10 cellular contexts compared by ENCODE assay signal in the genomic region with DNA sequence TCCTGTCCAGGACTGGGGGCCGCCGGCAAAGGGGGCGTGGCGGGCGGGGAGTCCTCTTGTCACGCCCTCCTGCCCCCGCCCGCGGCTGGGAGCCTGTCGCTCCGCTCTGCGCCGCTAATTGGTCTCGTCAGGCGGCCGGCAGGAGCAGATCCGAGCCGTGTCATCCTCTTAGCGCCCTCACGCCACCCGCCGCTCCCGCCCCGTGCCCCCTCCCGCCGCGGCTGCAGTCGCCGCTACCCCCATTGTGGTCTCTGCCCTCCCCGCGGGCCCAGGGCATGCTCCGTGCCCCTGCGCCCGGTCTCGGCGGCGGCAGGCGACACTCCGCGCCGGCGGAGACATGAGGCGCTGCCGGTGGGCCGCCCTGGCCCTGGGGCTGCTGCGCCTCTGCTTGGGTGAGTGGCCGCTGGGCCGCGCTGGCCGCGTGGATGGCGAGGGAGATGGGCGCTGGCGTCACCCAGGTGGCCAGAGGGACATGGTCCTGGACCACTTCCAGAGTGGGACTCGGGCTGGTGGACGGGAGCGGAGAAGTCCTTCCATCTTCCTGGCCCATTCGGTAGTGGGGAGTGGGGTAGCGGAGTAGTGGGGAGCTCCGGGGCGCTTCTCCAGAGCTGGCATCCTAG. TPM values are rescaled to one million over a fixed set of nuclear protein-coding genes. Genes with fewer than 3 reads are reported as not detected.
A peak's percentile ranks its signal among the peaks of the same experiment; 100 is the strongest.
DNase-seq lines count a peak whose midpoint lies in the region; ATAC-seq, FAIRE-seq and TF ChIP-seq lines count a peak whose summit lies in the region.
"Had no signal": no experiment of that assay in that cellular context is flagged by ENCODE, and none has a peak within 500 bp of the region (broad histone marks: within the 10 kb centered on the region; RNA-seq: fewer than 3 reads in every experiment).

A gene (plus strand): TSS at position 114 of the 620 bp plus-strand sequence. CDS start 224 bp downstream, at position 338.

- peaks cover 14 to 37% (median 25%) of the 10 kb centered on the region in 3 donors for H3K4me1 Mint-ChIP-seq in CD8-positive, alpha-beta memory T cell
- H3K4me1 Mint-ChIP-seq in WTC11 = peaks cover 9% of the 10 kb centered on the region; the same call in 1 of the 2 replicates
- H3K4me1 Mint-ChIP-seq in naive thymus-derived CD8-positive, alpha-beta T cell = peaks cover 12 to 24% (median 18%) of the 10 kb centered on the region in 4 donors

- peaks cover 5 to 9% of the 10 kb centered on the region in 2 donors for H3K27me3 Mint-ChIP-seq in CD8-positive, alpha-beta memory T cell
- peaks cover 57% of the 10 kb centered on the region for H3K27me3 Mint-ChIP-seq in WTC11 (ENCODE audit: low read depth)
- peaks cover 5 to 28% (median 16%) of the 10 kb centered on the region in 5 donors for H3K27me3 Mint-ChIP-seq in naive thymus-derived CD8-positive, alpha-beta T cell

- no peak within 1 kb of the TSS for H3K27ac ChIP-seq in CD8-positive, alpha-beta memory T cell (ENCODE audit: low read depth, low read length)
- no peak within 1 kb of the TSS for H3K27ac ChIP-seq in thoracic aorta
- H3K27ac ChIP-seq: neutrophil had no signal

- H3K9me3 ChIP-seq in CD8-positive, alpha-beta memory T cell (ENCODE audit: low read length) = no peaks in the 10 kb centered on the region
- H3K9me3 ChIP-seq in endocrine pancreas (ENCODE audit: control insufficient read depth, low read length) = no peaks in the 10 kb centered on the region
- H3K9me3 ChIP-seq in thoracic aorta = no peaks in the 10 kb centered on the region
- H3K9me3 ChIP-seq: neutrophil had no signal

- POLR2A ChIA-PET in CD8-positive, alpha-beta memory T cell (lab: Charles Lee) = interaction anchor here (2.3 kb wide), 1 partner anchor 17 kb away, joined by 8 read pairs; no protein-coding TSS in a partner anchor
- POLR2A ChIA-PET in WTC11 (lab: Charles Lee) = no interaction called here
- POLR2A ChIA-PET in naive thymus-derived CD8-positive, alpha-beta T cell (lab: Charles Lee) = no interaction called here

- peaks cover 28% of the 10 kb centered on the region for H3K4me1 ChIP-seq in CD8-positive, alpha-beta memory T cell (ENCODE audit: insufficient read depth, low read length)
- no peaks in the 10 kb centered on the region for H3K4me1 ChIP-seq in endocrine pancreas (ENCODE audit: control insufficient read depth, insufficient read depth, low read length)
- peaks cover 6 to 14% of the 10 kb centered on the region in 2 donors for H3K4me1 ChIP-seq in thoracic aorta (ENCODE audit: control insufficient read depth in 1 of 2, low read depth in 2 of 2)

- H3K4me3 ChIP-seq in CD8-positive, alpha-beta memory T cell (ENCODE audit: low read length) = peak within 1 kb of the TSS; percentile 43
- H3K4me3 ChIP-seq in endocrine pancreas (ENCODE audit: control insufficient read depth, insufficient read depth, low read length) (no peak within 1 kb of the TSS), thoracic aorta (peak within 1 kb of the TSS; percentile 68)

- no peaks in the 10 kb centered on the region for H3K36me3 Mint-ChIP-seq in CD8-positive, alpha-beta memory T cell
- H3K36me3 Mint-ChIP-seq in WTC11 = no peaks in the 10 kb centered on the region
- H3K36me3 Mint-ChIP-seq in naive thymus-derived CD8-positive, alpha-beta T cell = no peaks in the 10 kb centered on the region

- no peak for TF ChIP-seq POLR2A in H54 (IDR thresholded peaks at IDR 0.05; ENCODE audit: low read depth, low read length)

- peaks cover 19% of the 10 kb centered on the region for H3K27me3 ChIP-seq in CD8-positive, alpha-beta memory T cell (ENCODE audit: insufficient read depth, low read length, poor library complexity, severe bottlenecking)
- H3K27me3 ChIP-seq in endocrine pancreas (ENCODE audit: control insufficient read depth, insufficient read depth, low read length) (peaks cover 9% of the 10 kb centered on the region), thoracic aorta (replicated peaks; ENCODE audit: insufficient read depth) (no peaks in the 10 kb centered on the region)

- TF ChIP-seq CTCF in WTC11 (IDR thresholded peaks at IDR 0.05) = no peak
- TF ChIP-seq CTCF in thoracic aorta (IDR thresholded peaks at IDR 0.05) = no peak

- peak; percentile 31 to 68 (median 56) for DNase-seq in CD8-positive, alpha-beta memory T cell
- peak; percentile 73 for DNase-seq in WTC11 (ENCODE audit: low spot score)
- peak in 9 of 10 donors; percentile 19 to 53 (median 35) for DNase-seq in naive thymus-derived CD8-positive, alpha-beta T cell
- no peak for DNase-seq in thoracic aorta (ENCODE audit: low spot score)
- no peak for DNase-seq in H54 (ENCODE audit: insufficient read length, low spot score)

- no peaks in the 10 kb centered on the region for H3K9me3 Mint-ChIP-seq in CD8-positive, alpha-beta memory T cell
- no peaks in the 10 kb centered on the region for H3K9me3 Mint-ChIP-seq in WTC11
- H3K9me3 Mint-ChIP-seq in naive thymus-derived CD8-positive, alpha-beta T cell = no peaks in the 10 kb centered on the region

- ATAC-seq in GM19397 (IDR thresholded peaks at IDR 0.05; ENCODE audit: unreplicated experiment) = peak; percentile 62
- ATAC-seq in HG03460 (IDR thresholded peaks at IDR 0.05; ENCODE audit: unreplicated experiment) = peak; percentile 74
- peak; percentile 85 for ATAC-seq in WTC11
- peak; percentile 64 to 81 for ATAC-seq in naive thymus-derived CD8-positive, alpha-beta T cell
- no peak for ATAC-seq in thoracic aorta (ENCODE audit: insufficient number of reproducible peaks, low FRiP score, low read depth)

- H3K36me3 ChIP-seq in CD8-positive, alpha-beta memory T cell (ENCODE audit: insufficient read depth, low read length) = no peaks in the 10 kb centered on the region
- H3K36me3 ChIP-seq in endocrine pancreas (ENCODE audit: control insufficient read depth, insufficient read depth, low read length) = no peaks in the 10 kb centered on the region
- no peaks in the 10 kb centered on the region for H3K36me3 ChIP-seq in thoracic aorta
- H3K36me3 ChIP-seq: neutrophil had no signal

- H3K4me3 Mint-ChIP-seq in CD8-positive, alpha-beta memory T cell = peak within 1 kb of the TSS; percentile 71 to 90 (median 74)
- peak within 1 kb of the TSS; percentile 68 for H3K4me3 Mint-ChIP-seq in WTC11
- peak within 1 kb of the TSS; percentile 64 to 81 (median 74) for H3K4me3 Mint-ChIP-seq in naive thymus-derived CD8-positive, alpha-beta T cell

- no peak for FAIRE-seq in H54 (lab: Jason Lieb, UNC)

- CTCF ChIA-PET in CD8-positive, alpha-beta memory T cell (lab: Charles Lee) = interaction anchor here (0.9 to 2.3 kb wide), 5 partner anchors 11 to 46 kb away, joined by 3 to 10 read pairs (median 8); no protein-coding TSS in a partner anchor
- CTCF ChIA-PET in WTC11 (lab: Charles Lee) = interaction anchor here (0.5 to 3.1 kb wide), 6 partner anchors 8 to 62 kb away, joined by 3 to 19 read pairs (median 6); no protein-coding TSS in a partner anchor

- H3K9ac ChIP-seq in endocrine pancreas (ENCODE audit: control insufficient read depth, insufficient read depth, low read length) = peak within 1 kb of the TSS; percentile 36

- H3K27ac Mint-ChIP-seq in CD8-positive, alpha-beta memory T cell = peak within 1 kb of the TSS in 6 of 8 donors; percentile 19 to 74 (median 56)
- H3K27ac Mint-ChIP-seq in WTC11 = no peak within 1 kb of the TSS
- peak within 1 kb of the TSS in 4 of 10 donors; percentile 15 to 77 (median 63) for H3K27ac Mint-ChIP-seq in naive thymus-derived CD8-positive, alpha-beta T cell

TF ChIP-seq in WTC11, 78 proteins besides CTCF, POLR2A, EP300 and RAD21 (continues in another document):
- TF ChIP-seq, protein P1, sequence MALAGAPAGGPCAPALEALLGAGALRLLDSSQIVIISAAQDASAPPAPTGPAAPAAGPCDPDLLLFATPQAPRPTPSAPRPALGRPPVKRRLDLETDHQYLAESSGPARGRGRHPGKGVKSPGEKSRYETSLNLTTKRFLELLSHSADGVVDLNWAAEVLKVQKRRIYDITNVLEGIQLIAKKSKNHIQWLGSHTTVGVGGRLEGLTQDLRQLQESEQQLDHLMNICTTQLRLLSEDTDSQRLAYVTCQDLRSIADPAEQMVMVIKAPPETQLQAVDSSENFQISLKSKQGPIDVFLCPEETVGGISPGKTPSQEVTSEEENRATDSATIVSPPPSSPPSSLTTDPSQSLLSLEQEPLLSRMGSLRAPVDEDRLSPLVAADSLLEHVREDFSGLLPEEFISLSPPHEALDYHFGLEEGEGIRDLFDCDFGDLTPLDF (CRISPR knock-in tag; IDR thresholded peaks at IDR 0.05) = no peak
- TF ChIP-seq, protein P2, sequence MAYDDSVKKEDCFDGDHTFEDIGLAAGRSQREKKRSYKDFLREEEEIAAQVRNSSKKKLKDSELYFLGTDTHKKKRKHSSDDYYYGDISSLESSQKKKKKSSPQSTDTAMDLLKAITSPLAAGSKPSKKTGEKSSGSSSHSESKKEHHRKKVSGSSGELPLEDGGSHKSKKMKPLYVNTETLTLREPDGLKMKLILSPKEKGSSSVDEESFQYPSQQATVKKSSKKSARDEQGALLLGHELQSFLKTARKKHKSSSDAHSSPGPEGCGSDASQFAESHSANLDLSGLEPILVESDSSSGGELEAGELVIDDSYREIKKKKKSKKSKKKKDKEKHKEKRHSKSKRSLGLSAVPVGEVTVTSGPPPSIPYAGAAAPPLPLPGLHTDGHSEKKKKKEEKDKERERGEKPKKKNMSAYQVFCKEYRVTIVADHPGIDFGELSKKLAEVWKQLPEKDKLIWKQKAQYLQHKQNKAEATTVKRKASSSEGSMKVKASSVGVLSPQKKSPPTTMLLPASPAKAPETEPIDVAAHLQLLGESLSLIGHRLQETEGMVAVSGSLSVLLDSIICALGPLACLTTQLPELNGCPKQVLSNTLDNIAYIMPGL (CRISPR knock-in tag; IDR thresholded peaks at IDR 0.05) = peak; percentile 60; the same call in 1 of the 2 replicates
- 0 out of 2 replicates have a peak, but pooled peaks have one; percentile 22 for TF ChIP-seq TEAD1 (CRISPR knock-in tag; IDR thresholded peaks at IDR 0.05)
- TF ChIP-seq, protein P3, sequence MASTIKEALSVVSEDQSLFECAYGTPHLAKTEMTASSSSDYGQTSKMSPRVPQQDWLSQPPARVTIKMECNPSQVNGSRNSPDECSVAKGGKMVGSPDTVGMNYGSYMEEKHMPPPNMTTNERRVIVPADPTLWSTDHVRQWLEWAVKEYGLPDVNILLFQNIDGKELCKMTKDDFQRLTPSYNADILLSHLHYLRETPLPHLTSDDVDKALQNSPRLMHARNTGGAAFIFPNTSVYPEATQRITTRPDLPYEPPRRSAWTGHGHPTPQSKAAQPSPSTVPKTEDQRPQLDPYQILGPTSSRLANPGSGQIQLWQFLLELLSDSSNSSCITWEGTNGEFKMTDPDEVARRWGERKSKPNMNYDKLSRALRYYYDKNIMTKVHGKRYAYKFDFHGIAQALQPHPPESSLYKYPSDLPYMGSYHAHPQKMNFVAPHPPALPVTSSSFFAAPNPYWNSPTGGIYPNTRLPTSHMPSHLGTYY (CRISPR knock-in tag; IDR thresholded peaks at IDR 0.05) = no peak

RNA-seq across cellular contexts. Expression of the gene that starts here (rescaled TPM):
- 1 to 10 TPM; 1.4 to 1.7 TPM for total RNA-seq in CD8-positive, alpha-beta memory T cell
- polyA plus RNA-seq in CD8-positive, alpha-beta memory T cell = 1.4 TPM
- total RNA-seq in WTC11 (2021) (5.0 to 7.2 TPM (median 6.4 TPM) in 3 replicates), thoracic aorta (under 1 TPM in 1 of 2 donors, not detected in 1; 0.14 TPM)
- under 1 TPM; 0.29 to 0.80 TPM for total RNA-seq in naive thymus-derived CD8-positive, alpha-beta T cell
- under 1 TPM; 0.16 to 0.43 (median 0.24) TPM for polyA plus RNA-seq in naive thymus-derived CD8-positive, alpha-beta T cell
- total RNA-seq: HT1080 had no signal

Comparison
In these comparisons a context has a peak if more than half of its experiments do, and no peak if none do; other contexts are left out.
1. Peak in DNase-seq and ATAC-seq in naive thymus-derived CD8-positive, alpha-beta T cell; RNA of the gene not detected or under 1 TPM.
2. DNase-seq: peak in CD8-positive, alpha-beta memory T cell (5 of 5) and WTC11 (single experiment); none in thoracic aorta (single experiment) and H54 (single experiment).
3. Peak in every context shown above with its lines, with median percentiles within 50 percentile points of each other: H3K4me3 Mint-ChIP-seq.